Comparison of ENCODE assay signal across 1 cellular context in the genomic region with DNA sequence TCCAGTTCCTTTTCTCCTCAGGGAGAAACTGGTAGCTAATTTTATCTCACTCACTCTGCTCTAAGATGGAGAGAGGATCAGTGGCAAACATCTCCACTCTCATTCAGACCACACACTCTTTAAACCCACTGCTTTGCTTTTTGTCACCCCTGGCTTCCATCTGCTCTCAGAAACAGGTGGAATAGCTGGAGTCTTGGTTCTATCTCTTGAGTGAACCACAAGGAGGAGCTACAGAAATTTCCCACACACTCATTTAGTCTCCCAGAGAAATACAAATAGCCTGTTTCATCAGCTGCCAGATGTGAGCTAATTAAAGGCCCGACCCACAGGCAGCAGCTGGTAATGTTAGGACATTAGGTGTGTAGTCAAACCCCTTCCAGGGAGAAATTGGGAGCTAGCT.
TF ChIP-seq lines count a peak whose summit lies in the region.

No MANE protein-coding gene starts in this region.

TF ChIP-seq in GM23338, 12 proteins besides CTCF, POLR2A, EP300 and RAD21 (continued from another document):
- TF ChIP-seq, protein P1, sequence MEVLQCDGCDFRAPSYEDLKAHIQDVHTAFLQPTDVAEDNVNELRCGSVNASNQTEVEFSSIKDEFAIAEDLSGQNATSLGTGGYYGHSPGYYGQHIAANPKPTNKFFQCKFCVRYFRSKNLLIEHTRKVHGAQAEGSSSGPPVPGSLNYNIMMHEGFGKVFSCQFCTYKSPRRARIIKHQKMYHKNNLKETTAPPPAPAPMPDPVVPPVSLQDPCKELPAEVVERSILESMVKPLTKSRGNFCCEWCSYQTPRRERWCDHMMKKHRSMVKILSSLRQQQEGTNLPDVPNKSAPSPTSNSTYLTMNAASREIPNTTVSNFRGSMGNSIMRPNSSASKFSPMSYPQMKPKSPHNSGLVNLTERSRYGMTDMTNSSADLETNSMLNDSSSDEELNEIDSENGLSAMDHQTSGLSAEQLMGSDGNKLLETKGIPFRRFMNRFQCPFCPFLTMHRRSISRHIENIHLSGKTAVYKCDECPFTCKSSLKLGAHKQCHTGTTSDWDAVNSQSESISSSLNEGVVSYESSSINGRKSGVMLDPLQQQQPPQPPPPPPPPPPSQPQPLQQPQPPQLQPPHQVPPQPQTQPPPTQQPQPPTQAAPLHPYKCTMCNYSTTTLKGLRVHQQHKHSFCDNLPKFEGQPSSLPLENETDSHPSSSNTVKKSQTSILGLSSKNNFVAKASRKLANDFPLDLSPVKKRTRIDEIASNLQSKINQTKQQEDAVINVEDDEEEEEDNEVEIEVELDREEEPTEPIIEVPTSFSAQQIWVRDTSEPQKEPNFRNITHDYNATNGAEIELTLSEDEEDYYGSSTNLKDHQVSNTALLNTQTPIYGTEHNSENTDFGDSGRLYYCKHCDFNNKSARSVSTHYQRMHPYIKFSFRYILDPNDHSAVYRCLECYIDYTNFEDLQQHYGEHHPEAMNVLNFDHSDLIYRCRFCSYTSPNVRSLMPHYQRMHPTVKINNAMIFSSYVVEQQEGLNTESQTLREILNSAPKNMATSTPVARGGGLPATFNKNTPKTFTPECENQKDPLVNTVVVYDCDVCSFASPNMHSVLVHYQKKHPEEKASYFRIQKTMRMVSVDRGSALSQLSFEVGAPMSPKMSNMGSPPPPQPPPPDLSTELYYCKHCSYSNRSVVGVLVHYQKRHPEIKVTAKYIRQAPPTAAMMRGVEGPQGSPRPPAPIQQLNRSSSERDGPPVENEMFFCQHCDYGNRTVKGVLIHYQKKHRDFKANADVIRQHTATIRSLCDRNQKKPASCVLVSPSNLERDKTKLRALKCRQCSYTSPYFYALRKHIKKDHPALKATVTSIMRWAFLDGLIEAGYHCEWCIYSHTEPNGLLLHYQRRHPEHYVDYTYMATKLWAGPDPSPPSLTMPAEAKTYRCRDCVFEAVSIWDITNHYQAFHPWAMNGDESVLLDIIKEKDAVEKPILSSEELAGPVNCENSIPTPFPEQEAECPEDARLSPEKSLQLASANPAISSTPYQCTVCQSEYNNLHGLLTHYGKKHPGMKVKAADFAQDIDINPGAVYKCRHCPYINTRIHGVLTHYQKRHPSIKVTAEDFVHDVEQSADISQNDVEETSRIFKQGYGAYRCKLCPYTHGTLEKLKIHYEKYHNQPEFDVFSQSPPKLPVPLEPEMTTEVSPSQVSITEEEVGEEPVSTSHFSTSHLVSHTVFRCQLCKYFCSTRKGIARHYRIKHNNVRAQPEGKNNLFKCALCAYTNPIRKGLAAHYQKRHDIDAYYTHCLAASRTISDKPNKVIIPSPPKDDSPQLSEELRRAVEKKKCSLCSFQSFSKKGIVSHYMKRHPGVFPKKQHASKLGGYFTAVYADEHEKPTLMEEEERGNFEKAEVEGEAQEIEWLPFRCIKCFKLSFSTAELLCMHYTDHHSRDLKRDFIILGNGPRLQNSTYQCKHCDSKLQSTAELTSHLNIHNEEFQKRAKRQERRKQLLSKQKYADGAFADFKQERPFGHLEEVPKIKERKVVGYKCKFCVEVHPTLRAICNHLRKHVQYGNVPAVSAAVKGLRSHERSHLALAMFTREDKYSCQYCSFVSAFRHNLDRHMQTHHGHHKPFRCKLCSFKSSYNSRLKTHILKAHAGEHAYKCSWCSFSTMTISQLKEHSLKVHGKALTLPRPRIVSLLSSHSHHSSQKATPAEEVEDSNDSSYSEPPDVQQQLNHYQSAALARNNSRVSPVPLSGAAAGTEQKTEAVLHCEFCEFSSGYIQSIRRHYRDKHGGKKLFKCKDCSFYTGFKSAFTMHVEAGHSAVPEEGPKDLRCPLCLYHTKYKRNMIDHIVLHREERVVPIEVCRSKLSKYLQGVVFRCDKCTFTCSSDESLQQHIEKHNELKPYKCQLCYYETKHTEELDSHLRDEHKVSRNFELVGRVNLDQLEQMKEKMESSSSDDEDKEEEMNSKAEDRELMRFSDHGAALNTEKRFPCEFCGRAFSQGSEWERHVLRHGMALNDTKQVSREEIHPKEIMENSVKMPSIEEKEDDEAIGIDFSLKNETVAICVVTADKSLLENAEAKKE (CRISPR knock-in tag; IDR thresholded peaks at IDR 0.05): no peak
- TF ChIP-seq, protein P2, sequence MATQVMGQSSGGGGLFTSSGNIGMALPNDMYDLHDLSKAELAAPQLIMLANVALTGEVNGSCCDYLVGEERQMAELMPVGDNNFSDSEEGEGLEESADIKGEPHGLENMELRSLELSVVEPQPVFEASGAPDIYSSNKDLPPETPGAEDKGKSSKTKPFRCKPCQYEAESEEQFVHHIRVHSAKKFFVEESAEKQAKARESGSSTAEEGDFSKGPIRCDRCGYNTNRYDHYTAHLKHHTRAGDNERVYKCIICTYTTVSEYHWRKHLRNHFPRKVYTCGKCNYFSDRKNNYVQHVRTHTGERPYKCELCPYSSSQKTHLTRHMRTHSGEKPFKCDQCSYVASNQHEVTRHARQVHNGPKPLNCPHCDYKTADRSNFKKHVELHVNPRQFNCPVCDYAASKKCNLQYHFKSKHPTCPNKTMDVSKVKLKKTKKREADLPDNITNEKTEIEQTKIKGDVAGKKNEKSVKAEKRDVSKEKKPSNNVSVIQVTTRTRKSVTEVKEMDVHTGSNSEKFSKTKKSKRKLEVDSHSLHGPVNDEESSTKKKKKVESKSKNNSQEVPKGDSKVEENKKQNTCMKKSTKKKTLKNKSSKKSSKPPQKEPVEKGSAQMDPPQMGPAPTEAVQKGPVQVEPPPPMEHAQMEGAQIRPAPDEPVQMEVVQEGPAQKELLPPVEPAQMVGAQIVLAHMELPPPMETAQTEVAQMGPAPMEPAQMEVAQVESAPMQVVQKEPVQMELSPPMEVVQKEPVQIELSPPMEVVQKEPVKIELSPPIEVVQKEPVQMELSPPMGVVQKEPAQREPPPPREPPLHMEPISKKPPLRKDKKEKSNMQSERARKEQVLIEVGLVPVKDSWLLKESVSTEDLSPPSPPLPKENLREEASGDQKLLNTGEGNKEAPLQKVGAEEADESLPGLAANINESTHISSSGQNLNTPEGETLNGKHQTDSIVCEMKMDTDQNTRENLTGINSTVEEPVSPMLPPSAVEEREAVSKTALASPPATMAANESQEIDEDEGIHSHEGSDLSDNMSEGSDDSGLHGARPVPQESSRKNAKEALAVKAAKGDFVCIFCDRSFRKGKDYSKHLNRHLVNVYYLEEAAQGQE (IDR thresholded peaks at IDR 0.05; ENCODE audit: unreplicated experiment): no peak
- no peak for TF ChIP-seq POLR2AphosphoS5 (IDR thresholded peaks at IDR 0.05; ENCODE audit: low read depth)
- TF ChIP-seq EZH2phosphoT487 (IDR thresholded peaks at IDR 0.05; ENCODE audit: unreplicated experiment): no peak
- no peak for TF ChIP-seq CREB1 (CRISPR knock-in tag; IDR thresholded peaks at IDR 0.05; ENCODE audit: low read depth)
- no peak for TF ChIP-seq NANOG (IDR thresholded peaks at IDR 0.05; ENCODE audit: borderline replicate concordance)
- TF ChIP-seq STAT1 (IDR thresholded peaks at IDR 0.05; ENCODE audit: unreplicated experiment): no peak
- no peak for TF ChIP-seq JUNB (IDR thresholded peaks at IDR 0.05; ENCODE audit: unreplicated experiment)
- TF ChIP-seq, protein P3, sequence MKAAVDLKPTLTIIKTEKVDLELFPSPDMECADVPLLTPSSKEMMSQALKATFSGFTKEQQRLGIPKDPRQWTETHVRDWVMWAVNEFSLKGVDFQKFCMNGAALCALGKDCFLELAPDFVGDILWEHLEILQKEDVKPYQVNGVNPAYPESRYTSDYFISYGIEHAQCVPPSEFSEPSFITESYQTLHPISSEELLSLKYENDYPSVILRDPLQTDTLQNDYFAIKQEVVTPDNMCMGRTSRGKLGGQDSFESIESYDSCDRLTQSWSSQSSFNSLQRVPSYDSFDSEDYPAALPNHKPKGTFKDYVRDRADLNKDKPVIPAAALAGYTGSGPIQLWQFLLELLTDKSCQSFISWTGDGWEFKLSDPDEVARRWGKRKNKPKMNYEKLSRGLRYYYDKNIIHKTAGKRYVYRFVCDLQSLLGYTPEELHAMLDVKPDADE (IDR thresholded peaks at IDR 0.05): no peak
TF ChIP-seq in GM23338: peak in this region for 0.
